In the genomic region with DNA sequence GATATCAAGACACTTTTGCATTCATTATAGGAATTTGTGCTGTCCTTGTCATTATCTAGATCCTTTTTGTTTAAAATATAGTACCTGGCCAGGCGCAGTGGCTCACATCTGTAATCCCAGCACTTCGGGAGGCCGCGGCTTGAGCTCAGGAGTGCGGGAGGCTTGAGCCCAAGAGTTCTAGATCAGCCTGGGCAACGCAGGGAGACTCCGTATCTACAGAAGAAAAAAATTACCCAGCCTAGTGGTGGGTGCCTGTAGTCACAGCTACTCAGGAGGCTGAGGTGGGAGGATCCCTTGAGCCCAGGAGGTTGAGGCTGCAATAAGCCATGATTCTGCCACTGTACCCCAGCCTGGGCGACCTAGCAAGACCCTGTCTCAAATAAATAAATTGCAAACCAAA, we compare ENCODE assay signal across 6 cellular contexts.
A peak's percentile ranks its signal among the peaks of the same experiment; 100 is the strongest.
DNase-seq lines count a peak whose midpoint lies in the region; ATAC-seq and TF ChIP-seq lines count a peak whose summit lies in the region.

No MANE protein-coding gene starts in this region.

- no peaks in the 10 kb centered on the region for H3K9me3 Mint-ChIP-seq in activated naive CD8-positive, alpha-beta T cell (ENCODE audit: low read depth)

- DNase-seq in MM.1S (peak; percentile 31), AG08395 (ENCODE audit: low spot score) (no peak), HuH-7.5 (ENCODE audit: low spot score) (no peak)

- peak; percentile 32 for TF ChIP-seq CTCF in MM.1S (IDR thresholded peaks at IDR 0.05; ENCODE audit: low read length)

- no peaks in the 10 kb centered on the region for H3K27me3 Mint-ChIP-seq in activated naive CD8-positive, alpha-beta T cell

- H3K9me2 ChIP-seq in MM.1S (replicated peaks; ENCODE audit: insufficient read depth, low read length): no peaks in the 10 kb centered on the region

- no peaks in the 10 kb centered on the region for H4K20me1 ChIP-seq in MM.1S (ENCODE audit: insufficient read depth, low read length)

- no peaks in the 10 kb centered on the region for H3K79me2 ChIP-seq in MM.1S (ENCODE audit: low read length)

- H3K27me3 ChIP-seq in MM.1S (replicated peaks; ENCODE audit: insufficient read depth, low read length): no peaks in the 10 kb centered on the region
- H3K27me3 ChIP-seq in mucosa of rectum (ENCODE audit: control insufficient read depth in 2 of 2, insufficient read depth in 2 of 2, low read length in 2 of 2): no peaks in the 10 kb centered on the region

- H3K9me3 ChIP-seq in MM.1S (replicated peaks; ENCODE audit: insufficient read depth, low read length): no peaks in the 10 kb centered on the region
- H3K9me3 ChIP-seq in mucosa of rectum (ENCODE audit: control insufficient read depth in 2 of 2, low read length in 2 of 2): no peaks in the 10 kb centered on the region

- H3K36me3 ChIP-seq in MM.1S (replicated peaks; ENCODE audit: insufficient read depth, low read length): no peaks in the 10 kb centered on the region
- no peaks in the 10 kb centered on the region for H3K36me3 ChIP-seq in mucosa of rectum (ENCODE audit: control insufficient read depth in 2 of 2, insufficient read depth in 2 of 2, low read length in 2 of 2)

- no peak for ATAC-seq in HG02642 (IDR thresholded peaks at IDR 0.05; ENCODE audit: poor library complexity, unreplicated experiment)

- H3K4me1 Mint-ChIP-seq in activated naive CD8-positive, alpha-beta T cell (ENCODE audit: low read depth): peaks cover 13% of the 10 kb centered on the region

- H3K9ac ChIP-seq in MM.1S (ENCODE audit: low read length) (peak overlapping the region; percentile 45; the same call in 1 of the 2 replicates), mucosa of rectum (ENCODE audit: low read depth in 1 of 2, low read length in 2 of 2) (peak overlapping the region; percentile 49 to 71)

- H2AFZ ChIP-seq in MM.1S (ENCODE audit: low read length): peak overlapping the region; percentile 94

- peaks cover 2% of the 10 kb centered on the region for H3K36me3 Mint-ChIP-seq in activated naive CD8-positive, alpha-beta T cell

- H3K4me3 Mint-ChIP-seq in activated naive CD8-positive, alpha-beta T cell: peak overlapping the region; percentile 97

- H3K4me2 ChIP-seq in MM.1S (ENCODE audit: low read depth, low read length): peak overlapping the region; percentile 66

- no peak overlapping the region for H3K27ac ChIP-seq in MM.1S (ENCODE audit: low read length)
- H3K27ac ChIP-seq in mucosa of rectum (ENCODE audit: low read depth in 2 of 2, low read length in 2 of 2): peak overlapping the region in 1 of 2 donors; percentile 32

- H3F3A ChIP-seq in MM.1S (ENCODE audit: insufficient read depth, low read length): no peaks in the 10 kb centered on the region

- H3K27ac Mint-ChIP-seq in activated naive CD8-positive, alpha-beta T cell: peak overlapping the region; percentile 58

- H3K4me1 ChIP-seq in MM.1S (ENCODE audit: low read length): no peaks in the 10 kb centered on the region
- H3K4me1 ChIP-seq in mucosa of rectum (ENCODE audit: control insufficient read depth in 2 of 2, insufficient read depth in 2 of 2, low read length in 2 of 2): peaks cover 3 to 8% of the 10 kb centered on the region in 2 donors

- H3K4me3 ChIP-seq in MM.1S (ENCODE audit: low read length) (peak overlapping the region; percentile 79), mucosa of rectum (ENCODE audit: low read length in 2 of 2) (peak overlapping the region; percentile 84)
